ENCODE assay signal across 8 cellular contexts in genomic region chr17:2050871-2051387, GRCh38. TPM values are rescaled to one million over a fixed set of nuclear protein-coding genes. Genes with fewer than 3 reads are reported as not detected.
DNase-seq lines count a peak whose midpoint lies in the region; TF ChIP-seq lines count a peak whose summit lies in the region.

No MANE protein-coding gene starts in this region.

- no peaks in the 10 kb centered on the region for H3K36me3 Mint-ChIP-seq in activated CD4-positive, alpha-beta memory T cell treated with anti-CD3 and anti-CD28 coated beads for 36 hours

- H3K27me3 ChIP-seq in iPS DF 6.9 (ENCODE audit: control insufficient read depth, insufficient read depth, low read length) (peaks cover 50% of the 10 kb centered on the region), transverse colon (peaks cover 62% of the 10 kb centered on the region)

- peak; percentile 24 for DNase-seq in activated naive CD4-positive, alpha-beta T cell treated with Interleukin-2 at 50 U/mL for 16 hours
- DNase-seq in activated naive CD4-positive, alpha-beta T cell treated with anti-CD3 and anti-CD28 coated beads, Interleukin-2, amount 50 U/mL, for 16 hours: no peak
- DNase-seq in activated CD4-positive, alpha-beta memory T cell treated with anti-CD3 and anti-CD28 coated beads for 36 hours: no peak
- DNase-seq in iPS DF 6.9 (ENCODE audit: low read depth, low spot score) (no peak), transverse colon (peak; percentile 37), RPMI8226 (no peak), GM19240 (ENCODE audit: insufficient read length, low spot score) (no peak), NCI-H524 treated with DMSO at 0.1 percent for 48 hours (lab: John Stamatoyannopoulos, UW) (no peak)

- in situ Hi-C loops in transverse colon (cut with MboI; ENCODE audit: low pct_ligation_motif_present in 1 of 4, low pct_unique_long_range_greater_than_20kb in 1 of 4, low sequenced_read_pairs in 3 of 4): loop anchor here in 1 of 4 donors (25.0 kb wide), 1 partner anchor 111 kb away; no protein-coding TSS in a partner anchor

- peak overlapping the region; percentile 43 for H3K4me3 Mint-ChIP-seq in activated CD4-positive, alpha-beta memory T cell treated with anti-CD3 and anti-CD28 coated beads for 36 hours

- peaks cover 7% of the 10 kb centered on the region for H3K27me3 Mint-ChIP-seq in activated CD4-positive, alpha-beta memory T cell treated with anti-CD3 and anti-CD28 coated beads for 36 hours

- H3K27ac Mint-ChIP-seq in activated CD4-positive, alpha-beta memory T cell treated with anti-CD3 and anti-CD28 coated beads for 36 hours: no peak overlapping the region

- WGBS in iPS DF 6.9 (ENCODE audit: insufficient coverage, insufficient read length): no CpG with 5 or more reads among the region's 69 CpGs
- WGBS in transverse colon (ENCODE audit: low coverage in 1 of 2), 2 donors: 0% methylated on average over 54 of the region's 69 CpGs; no CpG with 5 or more reads in 1 of the 2 donors

- no peak for TF ChIP-seq CTCF in transverse colon (IDR thresholded peaks at IDR 0.05)

- POLR2A ChIA-PET in activated CD4-positive, alpha-beta memory T cell treated with anti-CD3 and anti-CD28 coated beads for 36 hours (lab: Charles Lee): no interaction called here

- intact Hi-C loops in activated CD4-positive, alpha-beta memory T cell treated with anti-CD3 and anti-CD28 coated beads for 36 hours (cut with micrococcal nuclease): loop anchor here (1.0 to 5.0 kb wide), 5 partner anchors 9 to 351 kb away; partner anchors contain the start of genes MNT, OVCA2, SGSM2 and SMG6
- intact Hi-C loops in transverse colon (cut with DNase I; ENCODE audit: low total_unique reads): loop anchor here (5.0 to 10.0 kb wide), 2 partner anchors 124 to 231 kb away; no protein-coding TSS in a partner anchor

- TF ChIP-seq POLR2A in transverse colon (IDR thresholded peaks at IDR 0.05): no peak

- no peaks in the 10 kb centered on the region for H3K9me3 Mint-ChIP-seq in activated CD4-positive, alpha-beta memory T cell treated with anti-CD3 and anti-CD28 coated beads for 36 hours

- H3K27ac ChIP-seq in iPS DF 6.9 (ENCODE audit: low read length): no peak overlapping the region
- peak overlapping the region; percentile 24 to 64 (median 52) for H3K27ac ChIP-seq in transverse colon

- peaks cover 4% of the 10 kb centered on the region for H3K4me1 ChIP-seq in iPS DF 6.9 (ENCODE audit: control insufficient read depth, insufficient read depth, low read length)
- peaks cover 16 to 55% (median 45%) of the 10 kb centered on the region in 4 donors for H3K4me1 ChIP-seq in transverse colon

- peaks cover 19% of the 10 kb centered on the region for H3K4me1 Mint-ChIP-seq in activated CD4-positive, alpha-beta memory T cell treated with anti-CD3 and anti-CD28 coated beads for 36 hours (ENCODE audit: low read depth)

- H3K4me3 ChIP-seq in iPS DF 6.9 (ENCODE audit: low read length) (peak overlapping the region; percentile 15; the same call in 1 of the 2 replicates), transverse colon (peak overlapping the region in 3 of 4 donors; percentile 75 to 83 (median 81))

- CTCF ChIA-PET in activated CD4-positive, alpha-beta memory T cell treated with anti-CD3 and anti-CD28 coated beads for 36 hours (lab: Charles Lee): interaction anchor here (1.7 kb wide), 1 partner anchor 194 kb away, joined by 10 read pairs; no protein-coding TSS in a partner anchor

- H3K9me3 ChIP-seq in iPS DF 6.9 (ENCODE audit: control insufficient read depth, insufficient read depth, low read length) (no peaks in the 10 kb centered on the region), transverse colon (no peaks in the 10 kb centered on the region)

- no peak for TF ChIP-seq EP300 in transverse colon (IDR thresholded peaks at IDR 0.05; ENCODE audit: low read depth)

- H3K36me3 ChIP-seq in iPS DF 6.9 (ENCODE audit: control insufficient read depth, insufficient read depth, low read length) (no peaks in the 10 kb centered on the region; the same call in 1 of the 2 replicates), transverse colon (no peaks in the 10 kb centered on the region)

RNA-seq across cellular contexts. Expression of gene HIC1, which starts 4.0 kb away (rescaled TPM):
- 10 to 100 TPM; 13.1 to 13.2 TPM for total RNA-seq in activated CD4-positive, alpha-beta memory T cell treated with anti-CD3 and anti-CD28 coated beads for 36 hours
- total RNA-seq in transverse colon: 10 to 100 TPM in 2 of 4 donors, 1 to 10 TPM in 2; 9.1 to 32.5 (median 14.7) TPM

RNA-seq across cellular contexts. Expression of gene OVCA2, which starts 9.1 kb away (rescaled TPM):
- 10 to 100 TPM; 31.7 to 34.8 TPM for total RNA-seq in activated CD4-positive, alpha-beta memory T cell treated with anti-CD3 and anti-CD28 coated beads for 36 hours
- total RNA-seq in transverse colon: 10 to 100 TPM in 3 of 4 donors, 1 to 10 TPM in 1; 5.4 to 73.3 (median 36.9) TPM

RNA-seq across cellular contexts. Expression of gene DPH1, which starts 21.0 kb away (rescaled TPM):
- 10 to 100 TPM; 29.4 to 31.1 TPM for total RNA-seq in activated CD4-positive, alpha-beta memory T cell treated with anti-CD3 and anti-CD28 coated beads for 36 hours
- total RNA-seq in transverse colon: 10 to 100 TPM; 32.4 to 88.8 (median 58.9) TPM

RNA-seq across cellular contexts. Expression of gene RTN4RL1, which starts 25.8 kb away (rescaled TPM):
- under 1 TPM; 0.17 to 0.21 TPM for total RNA-seq in activated CD4-positive, alpha-beta memory T cell treated with anti-CD3 and anti-CD28 coated beads for 36 hours
- total RNA-seq in transverse colon: under 1 TPM in 3 of 4 donors, not detected in 1; 0.27 to 0.60 (median 0.48) TPM

Comparison
In these comparisons a context has a peak if more than half of its experiments do, and no peak if none do; other contexts are left out.
1. DNase-seq: peak in activated naive CD4-positive, alpha-beta T cell treated with Interleukin-2 at 50 U/mL for 16 hours (single experiment) and transverse colon (single experiment); none in activated naive CD4-positive, alpha-beta T cell treated with anti-CD3 and anti-CD28 coated beads, Interleukin-2, amount 50 U/mL, for 16 hours (single experiment), activated CD4-positive, alpha-beta memory T cell treated with anti-CD3 and anti-CD28 coated beads for 36 hours (single experiment), iPS DF 6.9 (single experiment), RPMI8226 (single experiment), GM19240 (single experiment) and NCI-H524 treated with DMSO at 0.1 percent for 48 hours (single experiment).